8 cellular contexts compared by ENCODE assay signal in genomic region chr16:21599158-21599993, GRCh38. TPM values are rescaled to one million over a fixed set of nuclear protein-coding genes. Genes with fewer than 3 reads are reported as not detected.
DNase-seq lines count a peak whose midpoint lies in the region; ATAC-seq and TF ChIP-seq lines count a peak whose summit lies in the region.

METTL9 (plus strand) TSS chr16:21599577; CDS start chr16:21599734, 157 bp downstream.

- no peaks in the 10 kb centered on the region for H3K9me3 Mint-ChIP-seq in IgD-negative memory B cell

- H3K9ac ChIP-seq in mucosa of rectum (ENCODE audit: low read depth in 1 of 2, low read length in 2 of 2) = peak within 1 kb of the TSS; percentile 97 to 98

- H3K27ac Mint-ChIP-seq in IgD-negative memory B cell = peak within 1 kb of the TSS; percentile 95 to 99 (median 98)

- H3K27ac ChIP-seq in mucosa of rectum (ENCODE audit: low read depth in 2 of 2, low read length in 2 of 2) = peak within 1 kb of the TSS; percentile 93 to 96

- no peaks in the 10 kb centered on the region for H3K27me3 ChIP-seq in mucosa of rectum (ENCODE audit: control insufficient read depth in 2 of 2, insufficient read depth in 2 of 2, low read length in 2 of 2)

- H3K27me3 Mint-ChIP-seq in IgD-negative memory B cell = no peaks in the 10 kb centered on the region

- H3K4me3 ChIP-seq in epithelial cell of proximal tubule (ENCODE audit: low read depth, low read length) (peak within 1 kb of the TSS; percentile 77), mucosa of rectum (ENCODE audit: low read length in 2 of 2) (peak within 1 kb of the TSS; percentile 96 to 99)

- H3K4me1 ChIP-seq in mucosa of rectum (ENCODE audit: control insufficient read depth in 2 of 2, insufficient read depth in 2 of 2, low read length in 2 of 2) = peaks cover 9 to 22% of the 10 kb centered on the region in 2 donors

- TF ChIP-seq CTCF in epithelial cell of proximal tubule (conservative IDR thresholded peaks at IDR 0.05; ENCODE audit: low read depth, low read length) = no peak

- peaks cover 26 to 46% (median 30%) of the 10 kb centered on the region in 3 donors for H3K4me1 Mint-ChIP-seq in IgD-negative memory B cell

- DNase-seq in DMS 273 treated with DMSO at 0.1 percent for 48 hours (lab: John Stamatoyannopoulos, UW) = peak; percentile 83
- DNase-seq in OCI-M2 (lab: John Stamatoyannopoulos, UW; ENCODE audit: unreplicated experiment) = peak; percentile 66
- peak; percentile 97 for DNase-seq in activated T-cell treated with anti-CD3 and anti-CD28 coated beads, Interleukin-2, amount 50 U/mL, for 1 hour
- no peak for DNase-seq in epithelial cell of proximal tubule (ENCODE audit: low read depth)
- DNase-seq in stimulated activated CD8-positive, alpha-beta memory T cell treated with anti-CD3 and anti-CD28 coated beads, Interleukin-4, amount 100 ng/mL, for 48 hours = peak; percentile 96

- no peaks in the 10 kb centered on the region for H3K36me3 ChIP-seq in mucosa of rectum (ENCODE audit: control insufficient read depth in 2 of 2, insufficient read depth in 2 of 2, low read length in 2 of 2)

- no peaks in the 10 kb centered on the region for H3K9me3 ChIP-seq in mucosa of rectum (ENCODE audit: control insufficient read depth in 2 of 2, low read length in 2 of 2)

- H3K4me3 Mint-ChIP-seq in IgD-negative memory B cell = peak within 1 kb of the TSS; percentile 89 to 99 (median 97)

- ATAC-seq in GM21529 (IDR thresholded peaks at IDR 0.05; ENCODE audit: unreplicated experiment) = peak; percentile 89

- H3K36me3 Mint-ChIP-seq in IgD-negative memory B cell = no peaks in the 10 kb centered on the region

RNA-seq across cellular contexts. Expression of gene METTL9, which starts in this region (rescaled TPM):
- 78.5 TPM for polyA plus RNA-seq in IgD-negative memory B cell
- total RNA-seq in epithelial cell of proximal tubule = 149 and 152 TPM in 2 replicates
